21 cellular contexts compared by ENCODE assay signal in the genomic region with DNA sequence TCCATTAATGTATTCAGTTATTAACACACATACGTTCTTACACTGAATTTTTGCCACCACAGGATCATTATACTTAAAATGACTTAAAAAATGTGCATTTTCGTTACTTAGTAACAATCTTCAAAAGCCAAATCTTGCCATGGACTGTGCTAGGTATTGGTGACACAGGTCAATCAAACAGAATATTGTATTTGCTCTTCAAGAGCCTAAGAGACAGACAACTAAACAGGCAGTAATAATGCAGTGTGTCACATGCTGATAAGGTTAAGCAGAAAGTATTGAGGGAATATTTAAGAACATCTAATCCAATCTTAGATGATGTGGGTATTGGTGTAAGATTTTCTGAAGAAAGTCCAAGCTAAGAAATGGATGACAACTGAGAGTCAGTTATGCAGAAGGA.
"Had no signal": no experiment of that assay in that cellular context is flagged by ENCODE, and none has a peak within 500 bp of the region (broad histone marks: within the 10 kb centered on the region; RNA-seq: fewer than 3 reads in every experiment).

No MANE protein-coding gene starts in this region.

- H3K9ac ChIP-seq: parathyroid adenoma had no signal

- H3K9me3 ChIP-seq: left lung, testis, tibial artery had no signal

- H2AFZ ChIP-seq: parathyroid adenoma had no signal

- H3K36me3 ChIP-seq: left lung, tibial artery had no signal

- ATAC-seq: left lung; natural killer cell treated with Interleukin-12 subunit alpha and Interleukin-12 subunit beta and Interleukin-15 and Interleukin-18, amount 100 ng/mL, for 72 hours; sciatic nerve had no signal

- H3K4me3 Mint-ChIP-seq: natural killer cell treated with Interleukin-12 subunit alpha and Interleukin-12 subunit beta and Interleukin-15 and Interleukin-18, amount 100 ng/mL, for 72 hours; neural crest cell; type B pancreatic cell had no signal

- H3K27me3 ChIP-seq: dorsolateral prefrontal cortex, left lung, testis, tibial artery had no signal

- H3K27me3 Mint-ChIP-seq: natural killer cell treated with Interleukin-12 subunit alpha and Interleukin-12 subunit beta and Interleukin-15 and Interleukin-18, amount 100 ng/mL, for 72 hours; progenitor cell of endocrine pancreas; type B pancreatic cell had no signal

- H3K27ac ChIP-seq: dorsolateral prefrontal cortex, left lung, parathyroid adenoma, testis, tibial artery had no signal

- H3K9me3 Mint-ChIP-seq: natural killer cell treated with Interleukin-12 subunit alpha and Interleukin-12 subunit beta and Interleukin-15 and Interleukin-18, amount 100 ng/mL, for 72 hours; neural crest cell; type B pancreatic cell had no signal

- H3K36me3 Mint-ChIP-seq: natural killer cell treated with Interleukin-12 subunit alpha and Interleukin-12 subunit beta and Interleukin-15 and Interleukin-18, amount 100 ng/mL, for 72 hours; type B pancreatic cell had no signal

- DNase-seq: dorsolateral prefrontal cortex; effector CD4-positive, alpha-beta T cell; head of caudate nucleus; kidney; left lung; stimulated activated CD4-positive, alpha-beta T cell treated with anti-CD3 and anti-CD28 coated beads, Interleukin-12 subunit alpha, Interleukin-12 subunit beta, amount 100 ng/mL, for 4 hours; stimulated activated CD4-positive, alpha-beta T cell treated with anti-CD3 and anti-CD28 coated beads, Interleukin-1b, Interleukin-23, amount 100 ng/mL, for 48 hours; stimulated activated CD4-positive, alpha-beta T cell treated with anti-CD3 and anti-CD28 coated beads, Interleukin-4, amount 100 ng/mL, for 1 hour; stimulated activated CD8-positive, alpha-beta memory T cell treated with anti-CD3 and anti-CD28 coated beads, Interleukin-4, amount 100 ng/mL, for 48 hours; stimulated activated naive CD4-positive, alpha-beta T cell; substantia nigra; testis; tibial artery had no signal

- H3K4me3 ChIP-seq: dorsolateral prefrontal cortex, left lung, smooth muscle cell, testis, tibial artery had no signal

- H3K27ac Mint-ChIP-seq: natural killer cell treated with Interleukin-12 subunit alpha and Interleukin-12 subunit beta and Interleukin-15 and Interleukin-18, amount 100 ng/mL, for 72 hours; progenitor cell of endocrine pancreas; type B pancreatic cell had no signal

- H3K4me1 Mint-ChIP-seq: neural crest cell had no signal

- H3K4me2 ChIP-seq: smooth muscle cell had no signal

- H3K4me1 ChIP-seq: parathyroid adenoma had no signal

- FAIRE-seq: colon had no signal
